In the genomic region with DNA sequence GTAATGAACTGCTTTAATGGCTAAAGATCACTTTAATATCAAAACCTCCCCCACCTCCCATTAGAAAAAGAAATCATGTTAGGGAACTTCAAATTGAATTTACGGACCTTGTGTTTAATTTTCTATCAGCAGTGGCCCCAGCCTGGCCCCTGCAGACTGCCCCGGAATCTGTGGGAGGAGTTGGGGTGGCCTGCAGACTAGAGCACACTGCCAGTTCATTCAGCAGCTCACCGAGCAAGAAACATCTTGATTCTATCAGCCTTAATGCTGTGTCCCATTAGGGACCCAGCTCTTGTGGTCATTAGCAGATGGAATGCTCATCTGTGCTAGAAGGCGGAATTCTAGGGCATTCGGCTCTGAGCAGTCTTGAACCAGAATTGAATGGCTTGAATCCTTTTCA, we compare ENCODE assay signal across 15 cellular contexts. TPM values are rescaled to one million over a fixed set of nuclear protein-coding genes. Genes with fewer than 3 reads are reported as not detected.
DNase-seq lines count a peak whose midpoint lies in the region; ATAC-seq and TF ChIP-seq lines count a peak whose summit lies in the region.
"Had no signal": no experiment of that assay in that cellular context is flagged by ENCODE, and none has a peak within 500 bp of the region (broad histone marks: within the 10 kb centered on the region; RNA-seq: fewer than 3 reads in every experiment).

No MANE protein-coding gene starts in this region.

- no peaks in the 10 kb centered on the region for H3K27me3 ChIP-seq in BLaER1

- H3K27me3 Mint-ChIP-seq in activated T-cell treated with anti-CD3 and anti-CD28 coated beads, Interleukin-2, amount 50 U/mL, for 4 hours (ENCODE audit: low read depth) = no peaks in the 10 kb centered on the region
- H3K27me3 Mint-ChIP-seq: memory B cell had no signal

- H3K4me2 ChIP-seq in BLaER1 = peak overlapping the region; percentile 53; the same call in 1 of the 2 replicates

- no peak overlapping the region for H3K9ac ChIP-seq in BLaER1

- H3K4me3 Mint-ChIP-seq in activated T-cell treated with anti-CD3 and anti-CD28 coated beads, Interleukin-2, amount 50 U/mL, for 4 hours = no peak overlapping the region
- H3K4me3 Mint-ChIP-seq: memory B cell had no signal

- peaks cover 14% of the 10 kb centered on the region for H3K4me1 Mint-ChIP-seq in activated T-cell treated with anti-CD3 and anti-CD28 coated beads, Interleukin-2, amount 50 U/mL, for 4 hours (ENCODE audit: low read depth)

- no peaks in the 10 kb centered on the region for H3K36me3 ChIP-seq in BLaER1

- H3K27ac ChIP-seq in BLaER1 (no peak overlapping the region), RWPE1 (peak overlapping the region; percentile 73)
- H3K27ac ChIP-seq: VCaP had no signal

- DNase-seq in RWPE1 (ENCODE audit: low spot score) = no peak
- peak; percentile 65 for DNase-seq in fibroblast of mammary gland (ENCODE audit: low read depth)
- peak; percentile 52 for DNase-seq in retina
- no peak for DNase-seq in activated T-cell treated with anti-CD3 and anti-CD28 coated beads, Interleukin-2, amount 50 U/mL, for 4 hours
- DNase-seq in AML-193 (lab: John Stamatoyannopoulos, UW) = no peak
- DNase-seq in medulla oblongata (ENCODE audit: extremely low spot score) = no peak
- DNase-seq: activated naive CD4-positive, alpha-beta T cell; caudate nucleus; NCI-H1694; NCI-H526 treated with DMSO at 0.1 percent for 48 hours; stimulated activated CD4-positive, alpha-beta T cell treated with anti-CD3 and anti-CD28 coated beads, Interleukin-1b, Interleukin-23, amount 100 ng/mL, for 48 hours had no signal

- POLR2A ChIA-PET in RWPE1 (lab: Yijun Ruan, JAX; ENCODE audit: low non-redundant PET) = no interaction called here

- H4K20me1 ChIP-seq in BLaER1 = peaks cover 63% of the 10 kb centered on the region

- no peak for ATAC-seq in activated T-cell treated with anti-CD3 and anti-CD28 coated beads, Interleukin-2, amount 50 U/mL, for 4 hours
- no peak for ATAC-seq in GM19463 (IDR thresholded peaks at IDR 0.05; ENCODE audit: unreplicated experiment)

- no peaks in the 10 kb centered on the region for H3K9me3 ChIP-seq in BLaER1

- peaks cover 7% of the 10 kb centered on the region for H3K36me3 Mint-ChIP-seq in activated T-cell treated with anti-CD3 and anti-CD28 coated beads, Interleukin-2, amount 50 U/mL, for 4 hours (ENCODE audit: insufficient read depth)

- no peak for TF ChIP-seq CTCF in RWPE1 (conservative IDR thresholded peaks at IDR 0.05; ENCODE audit: low read depth)
- TF ChIP-seq CTCF in fibroblast of mammary gland (conservative IDR thresholded peaks at IDR 0.05; ENCODE audit: control insufficient read depth, insufficient read depth, low read depth, low read length) = no peak

- H3K4me3 ChIP-seq in BLaER1 (no peak overlapping the region), fibroblast of mammary gland (ENCODE audit: control insufficient read depth, low read depth, low read length) (no peak overlapping the region)

- no peaks in the 10 kb centered on the region for H3K9me3 Mint-ChIP-seq in activated T-cell treated with anti-CD3 and anti-CD28 coated beads, Interleukin-2, amount 50 U/mL, for 4 hours
- H3K9me3 Mint-ChIP-seq: memory B cell had no signal

- H3K4me1 ChIP-seq in BLaER1 = peaks cover 24% of the 10 kb centered on the region

- CTCF ChIA-PET in RWPE1 (lab: Yijun Ruan, JAX) = no interaction called here

RNA-seq across cellular contexts. Expression of a gene that starts 54.2 kb away (rescaled TPM):
- total RNA-seq in activated T-cell treated with anti-CD3 and anti-CD28 coated beads, Interleukin-2, amount 50 U/mL, for 4 hours = 10 to 100 TPM; 16.4 to 23.4 (median 19.4) TPM

Comparison
In these comparisons a context has a peak if more than half of its experiments do, and no peak if none do; other contexts are left out.
1. DNase-seq: peak in fibroblast of mammary gland (single experiment) and retina (single experiment); none in RWPE1 (single experiment), activated T-cell treated with anti-CD3 and anti-CD28 coated beads, Interleukin-2, amount 50 U/mL, for 4 hours (single experiment), AML-193 (0 of 2) and medulla oblongata (single experiment).